8 cellular contexts compared by ENCODE assay signal in the genomic region with DNA sequence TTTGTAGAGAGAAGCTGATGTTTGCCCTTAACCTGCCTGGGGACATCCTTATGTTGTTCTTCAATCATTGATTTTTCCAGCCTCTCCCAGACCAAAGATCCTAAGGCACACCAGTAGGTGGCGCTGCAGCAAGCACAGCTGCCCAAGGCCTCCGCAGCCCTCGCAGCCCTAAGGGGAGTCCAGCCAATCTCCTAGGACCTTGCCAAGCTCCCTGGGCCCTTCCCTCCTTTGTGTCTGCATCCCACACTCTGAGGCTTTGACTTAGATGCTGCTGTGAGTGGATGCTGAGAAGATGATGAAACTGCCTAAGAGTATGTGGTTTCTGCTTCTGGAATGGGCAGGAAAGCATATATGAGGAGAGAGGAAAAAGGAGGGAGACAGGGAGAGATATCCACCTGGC. TPM values are rescaled to one million over a fixed set of nuclear protein-coding genes. Genes with fewer than 3 reads are reported as not detected.
DNase-seq lines count a peak whose midpoint lies in the region; ATAC-seq and TF ChIP-seq lines count a peak whose summit lies in the region.

No MANE protein-coding gene starts in this region.

- no peaks in the 10 kb centered on the region for H3K4me1 ChIP-seq in SJCRH30

- TF ChIP-seq CTCF in GM13976 (IDR thresholded peaks at IDR 0.05; ENCODE audit: borderline replicate concordance, control extremely low read depth, extremely low read depth, insufficient read depth, missing control alignments), result peak; percentile 59

- no peaks in the 10 kb centered on the region for H3K36me3 ChIP-seq in SJCRH30

- H3K4me3 ChIP-seq in SJCRH30, result no peak overlapping the region

- H3K27ac ChIP-seq in SJCRH30, result no peak overlapping the region

- intact Hi-C loops in sciatic nerve (cut with DNase I), result loop anchor here (5.0 kb wide), 1 partner anchor 384 kb away; no protein-coding TSS in a partner anchor

- in situ Hi-C loops in GM13976 (cut with MboI; ENCODE audit: low sequenced_read_pairs, unreplicated experiment), result no loop called here

- no peaks in the 10 kb centered on the region for H3K27me3 ChIP-seq in SJCRH30

- H3K9me3 ChIP-seq in SJCRH30 (replicated peaks), result no peaks in the 10 kb centered on the region

- DNase-seq in AG08395 (ENCODE audit: low spot score) (peak; percentile 55), GM13976 (ENCODE audit: low spot score) (peak; percentile 50), SJCRH30 (peak; percentile 40 to 67), glomerular visceral epithelial cell (ENCODE audit: extremely low spot score) (peak; percentile 47), sciatic nerve (ENCODE audit: low spot score) (peak; percentile 69)
- DNase-seq in stimulated activated CD4-positive, alpha-beta T cell treated with anti-CD3 and anti-CD28 coated beads, Interleukin-12 subunit alpha, Interleukin-12 subunit beta, amount 100 ng/mL, for 4 hours, result no peak

- ATAC-seq in sciatic nerve (peak; percentile 36), GM18517 (IDR thresholded peaks at IDR 0.05; ENCODE audit: unreplicated experiment) (no peak), GM18520 (IDR thresholded peaks at IDR 0.05; ENCODE audit: unreplicated experiment) (no peak)

RNA-seq across cellular contexts. Expression of a gene that starts 47.1 kb away (rescaled TPM):
- not detected in 2 replicates for total RNA-seq in SJCRH30 (2014; rRNA removed; shearing (Covaris generic))
- 1.2 TPM for total RNA-seq in sciatic nerve
